8 cellular contexts compared by ENCODE assay signal in genomic region chr22:42697542-42698013, GRCh38. TPM values are rescaled to one million over a fixed set of nuclear protein-coding genes. Genes with fewer than 3 reads are reported as not detected.
A peak's percentile ranks its signal among the peaks of the same experiment; 100 is the strongest.
DNase-seq lines count a peak whose midpoint lies in the region; ATAC-seq and TF ChIP-seq lines count a peak whose summit lies in the region.

No MANE protein-coding gene starts in this region.

- H3K9me3 ChIP-seq in prostate gland, result no peaks in the 10 kb centered on the region

- TF ChIP-seq POLR2A in prostate gland (IDR thresholded peaks at IDR 0.05), result no peak

- no peak overlapping the region for H3K4me3 ChIP-seq in prostate gland

- no peaks in the 10 kb centered on the region for H3K27me3 ChIP-seq in prostate gland (replicated peaks; ENCODE audit: insufficient read depth)

- intact Hi-C loops in Right ventricle myocardium inferior (cut with DNase I) (loop anchor here (1.0 kb wide), 1 partner anchor 11 kb away; no protein-coding TSS in a partner anchor), prostate gland (cut with DNase I) (no loop called here)

- ATAC-seq in Right ventricle myocardium inferior, result peak; percentile 86

- peak overlapping the region; percentile 49 to 76 for H3K27ac ChIP-seq in prostate gland

- no peaks in the 10 kb centered on the region for H3K4me1 ChIP-seq in prostate gland (replicated peaks)

- no peaks in the 10 kb centered on the region for H3K36me3 ChIP-seq in prostate gland

- WGBS in prostate gland, result 45% methylated on average over 16 of the region's 16 CpGs

- no peak for TF ChIP-seq CTCF in prostate gland (IDR thresholded peaks at IDR 0.05)

- DNase-seq in EL, result peak; percentile 86
- DNase-seq in SW480 (ENCODE audit: low spot score), result peak; percentile 62
- DNase-seq in Right ventricle myocardium inferior (ENCODE audit: missing footprints), result peak; percentile 88
- DNase-seq in prostate gland (ENCODE audit: low spot score), result no peak
- DNase-seq in stimulated activated CD4-positive, alpha-beta T cell treated with anti-CD3 and anti-CD28 coated beads, Interleukin-4, amount 100 ng/mL, for 24 hours, result no peak
- DNase-seq in NCI-H510A (lab: John Stamatoyannopoulos, UW), result no peak
- no peak for DNase-seq in NCI-H1092 (lab: John Stamatoyannopoulos, UW)
- DNase-seq in activated CD8-positive, alpha-beta memory T cell treated with anti-CD3 and anti-CD28 coated beads for 24 hours, result no peak

RNA-seq across cellular contexts. Expression of gene A4GALT, which starts 23.1 kb away (rescaled TPM):
- total RNA-seq in Right ventricle myocardium inferior (81.2 TPM), prostate gland (10 to 100 TPM; 34.7 to 40.0 TPM)

RNA-seq across cellular contexts. Expression of gene CYB5R3, which starts 48.4 kb away (rescaled TPM):
- total RNA-seq in Right ventricle myocardium inferior (268 TPM), prostate gland (100 to 1,000 TPM; 125 to 455 TPM)

RNA-seq across cellular contexts. Expression of gene ATP5MGL, which starts 57.2 kb away (rescaled TPM):
- total RNA-seq in Right ventricle myocardium inferior (0.41 TPM), prostate gland (not detected)

Comparison
In these comparisons a context has a peak if more than half of its experiments do, and no peak if none do; other contexts are left out.
1. DNase-seq: peak in EL (single experiment), SW480 (single experiment) and Right ventricle myocardium inferior (single experiment); none in prostate gland (single experiment), stimulated activated CD4-positive, alpha-beta T cell treated with anti-CD3 and anti-CD28 coated beads, Interleukin-4, amount 100 ng/mL, for 24 hours (single experiment), NCI-H510A (single experiment), NCI-H1092 (single experiment) and activated CD8-positive, alpha-beta memory T cell treated with anti-CD3 and anti-CD28 coated beads for 24 hours (single experiment).